ENCODE assay signal across 26 cellular contexts in the genomic region with DNA sequence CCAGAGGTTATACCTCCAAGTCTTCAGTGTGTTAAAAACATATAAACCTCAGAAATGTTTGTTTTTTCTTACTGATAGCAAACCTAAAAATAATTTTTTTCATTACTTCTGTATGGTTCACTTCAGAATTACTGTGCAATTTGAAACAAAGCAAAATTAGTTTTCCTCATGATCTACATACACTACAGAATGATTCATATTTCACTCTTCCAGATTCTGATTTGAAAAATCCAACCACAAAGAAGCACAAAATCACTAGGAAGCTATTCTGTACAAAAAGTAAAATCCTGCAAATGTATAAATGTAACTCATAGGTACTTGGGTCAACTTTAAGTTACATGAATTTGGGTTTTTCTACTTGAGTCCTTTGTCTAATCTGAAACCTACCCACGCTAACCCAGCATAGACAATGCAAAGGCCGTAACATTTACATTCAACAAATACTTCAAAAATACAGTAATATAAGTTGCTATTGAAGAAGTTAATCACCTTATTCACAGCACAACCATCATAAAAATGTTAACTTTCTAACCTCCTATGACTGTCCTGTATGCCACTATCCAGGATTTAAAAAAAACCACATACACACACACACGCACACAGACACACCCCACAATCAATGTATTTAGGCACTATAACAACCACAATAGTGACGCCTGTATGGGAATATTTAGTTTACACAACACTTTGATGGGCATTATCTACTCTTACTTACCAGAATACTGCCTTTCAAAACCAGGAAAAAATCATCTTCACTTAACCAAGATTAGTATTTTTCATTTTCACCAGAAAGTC. TPM values are rescaled to one million over a fixed set of nuclear protein-coding genes. Genes with fewer than 3 reads are reported as not detected.
A peak's percentile ranks its signal among the peaks of the same experiment; 100 is the strongest.
DNase-seq lines count a peak whose midpoint lies in the region; ATAC-seq, FAIRE-seq and TF ChIP-seq lines count a peak whose summit lies in the region.
"Had no signal": no experiment of that assay in that cellular context is flagged by ENCODE, and none has a peak within 500 bp of the region (broad histone marks: within the 10 kb centered on the region; RNA-seq: fewer than 3 reads in every experiment).

No MANE protein-coding gene starts in this region.

- H3K4ac ChIP-seq in IMR-90 (ENCODE audit: low read depth, low read length) = no peak overlapping the region

- H3K27ac Mint-ChIP-seq in activated T-cell treated with anti-CD3 and anti-CD28 coated beads, Interleukin-2, amount 50 U/mL, for 24 hours = peak overlapping the region; percentile 76

- H2AFZ ChIP-seq in IMR-90 (replicated peaks; ENCODE audit: low read length, poor library complexity) (no peak overlapping the region), K562 (ENCODE audit: low read depth, low read length) (no peak overlapping the region), osteoblast (ENCODE audit: low read length) (no peak overlapping the region)

- peaks cover 43% of the 10 kb centered on the region for H3K36me3 Mint-ChIP-seq in activated T-cell treated with anti-CD3 and anti-CD28 coated beads, Interleukin-2, amount 50 U/mL, for 24 hours (ENCODE audit: low read depth)
- H3K36me3 Mint-ChIP-seq: WTC11 had no signal

- TF ChIP-seq POLR2A in IMR-90 (IDR thresholded peaks at IDR 0.05; ENCODE audit: low read depth, low read length) (no peak), K562 (conservative IDR thresholded peaks at IDR 0.05) (no peak)

- intact Hi-C loops in IMR-90 (cut with micrococcal nuclease) = no loop called here
- intact Hi-C loops in K562 (cut with micrococcal nuclease) = no loop called here

- dilution Hi-C loops in IMR-90 (cut with HindIII; ENCODE audit: low sequenced_read_pairs, unreplicated experiment) = no loop called here

- H2AK9ac ChIP-seq in IMR-90 (replicated peaks; ENCODE audit: low read depth, low read length, poor library complexity) = no peak overlapping the region

- ATAC-seq in IMR-90 (ENCODE audit: low read depth) = no peak
- no peak for ATAC-seq in K562
- no peak for ATAC-seq in HG03520 (IDR thresholded peaks at IDR 0.05; ENCODE audit: unreplicated experiment)
- no peak for ATAC-seq in HG03196 (IDR thresholded peaks at IDR 0.05; ENCODE audit: unreplicated experiment)
- ATAC-seq: esophagus mucosa, upper lobe of right lung, WTC11 had no signal

- TF ChIP-seq CTCF in IMR-90 (conservative IDR thresholded peaks at IDR 0.05; ENCODE audit: low read depth, low read length) = no peak
- no peak for TF ChIP-seq CTCF in K562 (IDR thresholded peaks at IDR 0.05 in 2 of 3, conservative IDR thresholded peaks at IDR 0.05 in 1 of 3; ENCODE audit: insufficient read depth in 2 of 3, low read depth in 1 of 3, low read length in 3 of 3)
- no peak for TF ChIP-seq CTCF in osteoblast (IDR thresholded peaks at IDR 0.05; ENCODE audit: extremely low read depth, low read depth, low read length)

- no peak overlapping the region; the same call in 1 of the 2 replicates for H3K18ac ChIP-seq in IMR-90 (ENCODE audit: low read depth, low read length)

- no peak overlapping the region for H2BK120ac ChIP-seq in IMR-90 (ENCODE audit: low read depth, low read length)

- H3K36me3 ChIP-seq in IMR-90 (ENCODE audit: control insufficient read depth, insufficient read depth, low read length) = peaks cover 11% of the 10 kb centered on the region
- peaks cover 36% of the 10 kb centered on the region; the same call in 2 of the 3 replicates for H3K36me3 ChIP-seq in K562 (ENCODE audit: control insufficient read depth, insufficient read depth, low read length)
- H3K36me3 ChIP-seq in osteoblast (ENCODE audit: insufficient read depth, low read length) = peaks cover 42% of the 10 kb centered on the region
- H3K36me3 ChIP-seq: colonic mucosa, upper lobe of right lung had no signal

- H3K79me2 ChIP-seq in K562 (ENCODE audit: control insufficient read depth, insufficient read depth, low read length) (peaks cover 98% of the 10 kb centered on the region), osteoblast (ENCODE audit: insufficient read depth, low read length) (peaks cover 98% of the 10 kb centered on the region)

- 83% methylated on average over 1 of the region's 4 CpGs; no CpG with 5 or more reads in 1 of the 2 experiments for WGBS in IMR-90 (ENCODE audit: extremely low coverage in 2 of 2, insufficient read length in 1 of 2), 2 experiments
- 91% methylated on average over 4 of the region's 4 CpGs for WGBS in K562 (ENCODE audit: insufficient coverage, low coverage, missing lambda C conversion rate)

- H3K4me1 ChIP-seq in IMR-90 (ENCODE audit: control insufficient read depth, insufficient read depth, low read length) (peaks cover 28% of the 10 kb centered on the region), K562 (replicated peaks in 1 of 2; ENCODE audit: control insufficient read depth in 2 of 2, insufficient read depth in 2 of 2, low read length in 2 of 2) (peaks cover 0 to 25% of the 10 kb centered on the region in 2 experiments; a peak in 4 of 5 replicates), osteoblast (ENCODE audit: insufficient read depth, low read length) (peaks cover 42% of the 10 kb centered on the region)
- H3K4me1 ChIP-seq: colonic mucosa, upper lobe of right lung had no signal

- H3K56ac ChIP-seq in IMR-90 (ENCODE audit: extremely low read depth, insufficient read depth, low read length) = no peak overlapping the region

- H4K20me1 ChIP-seq in IMR-90 (ENCODE audit: insufficient read depth, low read length) (peaks cover 80% of the 10 kb centered on the region), K562 (replicated peaks; ENCODE audit: control insufficient read depth, insufficient read depth, low read length) (peaks cover 34% of the 10 kb centered on the region; the same call in 1 of the 2 replicates), osteoblast (ENCODE audit: insufficient read depth, low read length) (peaks cover 47% of the 10 kb centered on the region)

- H3K27ac ChIP-seq in IMR-90 (ENCODE audit: insufficient read depth, low read length) (peak overlapping the region; percentile 25; the same call in 1 of the 2 replicates), K562 (ENCODE audit: extremely low read depth, low read depth, low read length) (no peak overlapping the region), osteoblast (ENCODE audit: low read depth, low read length) (peak overlapping the region; percentile 77)
- H3K27ac ChIP-seq: colonic mucosa, psoas muscle, upper lobe of right lung had no signal

- no peak overlapping the region; the same call in 1 of the 2 replicates for H3K23ac ChIP-seq in IMR-90 (ENCODE audit: low read depth, low read length)

- H4K91ac ChIP-seq in IMR-90 (ENCODE audit: insufficient read depth, low read depth, low read length) = no peak overlapping the region

- POLR2A ChIA-PET in IMR-90 (lab: Charles Lee; ENCODE audit: unreplicated experiment) = no interaction called here
- POLR2A ChIA-PET in K562 (lab: Yijun Ruan, JAX) = interaction anchor here (1.7 kb wide), 1 partner anchor 9 kb away, joined by 7 read pairs; no protein-coding TSS in a partner anchor

- DNase-seq in activated T-cell treated with anti-CD3 and anti-CD28 coated beads, Interleukin-2, amount 50 U/mL, for 24 hours = no peak
- no peak for DNase-seq in activated T-cell treated with anti-CD3 and anti-CD28 coated beads for 4 hours
- peak; percentile 31 for DNase-seq in IMR-90
- DNase-seq in K562 (ENCODE audit: extremely low read depth in 1 of 4, low spot score in 3 of 4) = no peak
- DNase-seq in osteoblast (ENCODE audit: insufficient read length, low spot score, missing footprints) = no peak
- no peak for DNase-seq in T-helper 2 cell
- DNase-seq: activated CD4-positive, alpha-beta T cell treated with anti-CD3 and anti-CD28 coated beads, Interleukin-2, amount 50 U/mL, for 1 hour; activated CD8-positive, alpha-beta memory T cell treated with anti-CD3 and anti-CD28 coated beads, Interleukin-2, amount 50 U/mL, for 48 hours; activated effector memory CD4-positive, alpha-beta T cell treated with Interleukin-2 at 50 U/mL for 16 hours; colonic mucosa; DMS79; GF-D8; Kasumi-1; NCI-H1048; NCI-H187 treated with DMSO at 0.1 percent for 48 hours; NCI-H82; psoas muscle; stimulated activated CD8-positive, alpha-beta memory T cell treated with anti-CD3 and anti-CD28 coated beads, Interleukin-4, amount 100 ng/mL, for 48 hours; T1000; upper lobe of right lung had no signal

- TF ChIP-seq EP300 in K562 (IDR thresholded peaks at IDR 0.05; ENCODE audit: low read length) = no peak

- H3K4me2 ChIP-seq in IMR-90 (ENCODE audit: low read depth, low read length) = peak overlapping the region; percentile 28; the same call in 1 of the 2 replicates
- no peak overlapping the region for H3K4me2 ChIP-seq in K562 (ENCODE audit: insufficient read depth, low read length)
- H3K4me2 ChIP-seq in osteoblast (ENCODE audit: insufficient read depth, low read length) = peak overlapping the region; percentile 40

- H3K4me1 Mint-ChIP-seq in activated T-cell treated with anti-CD3 and anti-CD28 coated beads, Interleukin-2, amount 50 U/mL, for 24 hours (ENCODE audit: low read depth) = peaks cover 31% of the 10 kb centered on the region

- no peak overlapping the region for H2AK5ac ChIP-seq in IMR-90 (ENCODE audit: low read depth, low read length)

- peaks cover 0 to 54% of the 10 kb centered on the region in 2 experiments; a peak in 2 of 4 replicates for H3K79me1 ChIP-seq in IMR-90 (ENCODE audit: low read depth in 1 of 2, low read length in 2 of 2)

- peak overlapping the region; percentile 13 for H3K4me3 Mint-ChIP-seq in activated T-cell treated with anti-CD3 and anti-CD28 coated beads, Interleukin-2, amount 50 U/mL, for 24 hours
- H3K4me3 Mint-ChIP-seq: WTC11 had no signal

- no peaks in the 10 kb centered on the region for H3K9me3 ChIP-seq in IMR-90 (ENCODE audit: control insufficient read depth, insufficient read depth, low read length)
- H3K9me3 ChIP-seq in K562 (replicated peaks; ENCODE audit: control insufficient read depth, insufficient read depth, low read depth, low read length) = no peaks in the 10 kb centered on the region
- no peaks in the 10 kb centered on the region for H3K9me3 ChIP-seq in osteoblast (ENCODE audit: low read depth, low read length)
- H3K9me3 ChIP-seq: colonic mucosa, psoas muscle, upper lobe of right lung had no signal

- H3K9ac ChIP-seq in IMR-90 (ENCODE audit: low read depth, low read length) = no peak overlapping the region
- H3K9ac ChIP-seq in K562 (ENCODE audit: insufficient read depth in 1 of 2, low read depth in 2 of 2, low read length in 2 of 2) = no peak overlapping the region

- no peak overlapping the region for H3K14ac ChIP-seq in IMR-90 (replicated peaks; ENCODE audit: low read depth, low read length)

- no peak overlapping the region for H4K5ac ChIP-seq in IMR-90 (ENCODE audit: low read depth, low read length)

- H2BK20ac ChIP-seq in IMR-90 (ENCODE audit: low read depth, low read length) = no peak overlapping the region

- H3K27me3 Mint-ChIP-seq in activated T-cell treated with anti-CD3 and anti-CD28 coated beads, Interleukin-2, amount 50 U/mL, for 24 hours = no peaks in the 10 kb centered on the region

- no peak overlapping the region for H4K8ac ChIP-seq in IMR-90 (ENCODE audit: low read depth in 2 of 2, low read length in 2 of 2)

- H3K9me3 Mint-ChIP-seq in activated T-cell treated with anti-CD3 and anti-CD28 coated beads, Interleukin-2, amount 50 U/mL, for 24 hours = no peaks in the 10 kb centered on the region
- H3K9me3 Mint-ChIP-seq: WTC11 had no signal

- FAIRE-seq in K562 (lab: Jason Lieb, UNC) = no peak
- FAIRE-seq: GM18507, keratinocyte had no signal

- no peak overlapping the region for H2BK15ac ChIP-seq in IMR-90 (ENCODE audit: low read depth, low read length)

- H3K4me3 ChIP-seq in IMR-90 (ENCODE audit: insufficient read depth, low read depth, low read length) (no peak overlapping the region), K562 (no peak overlapping the region), osteoblast (ENCODE audit: insufficient read depth, low read length) (no peak overlapping the region)
- H3K4me3 ChIP-seq: colonic mucosa, psoas muscle, upper lobe of right lung had no signal

- no peak for TF ChIP-seq RAD21 in IMR-90 (IDR thresholded peaks at IDR 0.05; ENCODE audit: low read length)
- no peak for TF ChIP-seq RAD21 in K562 (CRISPR knock-in tag; conservative IDR thresholded peaks at IDR 0.05 in 1 of 2, IDR thresholded peaks at IDR 0.05 in 1 of 2)

- peak overlapping the region; percentile 25 for H2BK5ac ChIP-seq in IMR-90 (ENCODE audit: low read depth, low read length, poor library complexity, severe bottlenecking)

- H3K27me3 ChIP-seq in IMR-90 (ENCODE audit: control insufficient read depth, insufficient read depth, low read length) (no peaks in the 10 kb centered on the region), K562 (ENCODE audit: control insufficient read depth in 2 of 2, insufficient read depth in 2 of 2, low read length in 2 of 2) (no peaks in the 10 kb centered on the region), osteoblast (ENCODE audit: insufficient read depth, low read length) (no peaks in the 10 kb centered on the region)
- H3K27me3 ChIP-seq: colonic mucosa, upper lobe of right lung had no signal

- H3K9me1 ChIP-seq in IMR-90 (ENCODE audit: insufficient read depth, low read length) (peaks cover 18% of the 10 kb centered on the region), K562 (ENCODE audit: control insufficient read depth, insufficient read depth, low read length) (no peaks in the 10 kb centered on the region)

- in situ Hi-C loops in IMR-90 (cut with MboI; ENCODE audit: low sequenced_read_pairs) (no loop called here), K562 (cut with MboI) (no loop called here)

- BruUV-seq in IMR-90 (replicated peaks; lab: Mats Ljungman, UMichigan) (no TSS peak), K562 (replicated peaks; lab: Mats Ljungman, UMichigan) (no TSS peak)

- CTCF ChIA-PET in IMR-90 (lab: Yijun Ruan, JAX) = interaction anchor here (0.8 to 1.0 kb wide), 3 partner anchors 9 to 119 kb away, joined by 3 to 6 read pairs (median 4); no protein-coding TSS in a partner anchor
- CTCF ChIA-PET in K562 (lab: Yijun Ruan, JAX; ENCODE audit: low intra/inter-chr PET ratio) = interaction anchor here (0.7 kb wide), 1 partner anchor 119 kb away, joined by 3 read pairs; no protein-coding TSS in a partner anchor

RNA-seq across cellular contexts. Expression of gene ATP13A3, which starts 11.5 kb away (rescaled TPM):
- total RNA-seq in IMR-90 (2012; rRNA removed) (154 and 284 TPM in 2 replicates), K562 (2014; rRNA removed) (72.3 and 86.6 TPM in 2 replicates), K562 (2014; rRNA removed; fragmentation: Illumina TruSeq; extraction: Trizol) (116 and 120 TPM in 2 replicates), K562 (2015; rRNA removed; fragmentation: Illumina TruSeq; extraction: Trizol) (87.3 and 95.8 TPM in 2 replicates), K562 (2021) (85.4 and 95.2 TPM in 2 replicates), osteoblast (248 and 311 TPM in 2 replicates)
- polyA plus RNA-seq in IMR-90 (2012; rRNA removed) (37.5 and 48.1 TPM in 2 replicates), K562 (2011; rRNA removed) (99.4 and 135 TPM in 2 replicates), K562 (2014; fragmentation: Illumina TruSeq; extraction: Trizol) (65.9 and 77.7 TPM in 2 replicates), K562 (2014; fragmentation: Nextera tagmentation; extraction: Ambion mirVana) (10 to 100 TPM; 16.6 to 16.8 TPM), K562 (2014; rRNA removed) (46.2 and 54.7 TPM in 2 replicates)
- 11.9 and 18.2 TPM in 2 replicates for polyA plus RNA-seq in IMR-90 (2012; cell fraction: cytosol; rRNA removed)
- 8.3 and 70.9 TPM in 2 replicates for polyA plus RNA-seq in IMR-90 (2012; cell fraction: nucleus; rRNA removed; ENCODE audit: low replicate concordance)
- 187 and 569 TPM in 2 replicates for total RNA-seq in K562 (2011; cell fraction: chromatin; rRNA removed; ENCODE audit: low replicate concordance)
- 75.4 and 99.2 TPM in 2 replicates for total RNA-seq in K562 (2011; cell fraction: nucleolus; rRNA removed)
- 212 and 321 TPM in 2 replicates for total RNA-seq in K562 (2011; cell fraction: nucleoplasm; rRNA removed)
- polyA plus RNA-seq in K562 (2011; cell fraction: cytosol; rRNA removed) = 14.3 and 36.7 TPM in 2 replicates
- polyA plus RNA-seq in K562 (2011; cell fraction: nucleus; rRNA removed) = 52.7 and 77.5 TPM in 2 replicates
- 35.4 and 37.3 TPM in 2 replicates for polyA plus RNA-seq in K562 (2012)
- 360 and 406 TPM in 2 replicates for polyA minus RNA-seq in K562 (2011; rRNA and poly(A)+ RNA removed)
- 76.2 and 93.9 TPM in 2 replicates for polyA minus RNA-seq in K562 (2011; cell fraction: cytosol; rRNA and poly(A)+ RNA removed)
- polyA minus RNA-seq in K562 (2011; cell fraction: nucleus; rRNA and poly(A)+ RNA removed) = 87.1 and 158 TPM in 2 replicates
